Comparison of ENCODE assay signal across 1 cellular context in genomic region chr6:150143521-150144293, GRCh38.
TF ChIP-seq lines count a peak whose summit lies in the region.

No MANE protein-coding gene starts in this region.

TF ChIP-seq in K562, 482 proteins besides CTCF, POLR2A, EP300 and RAD21 (continued from another document and continues in another):
- no peak for TF ChIP-seq ZNF407 (IDR thresholded peaks at IDR 0.05; ENCODE audit: low read depth)
- no peak for TF ChIP-seq HSF4 (CRISPR knock-in tag; IDR thresholded peaks at IDR 0.05; ENCODE audit: borderline replicate concordance)
- TF ChIP-seq ZFP30 (CRISPR knock-in tag; IDR thresholded peaks at IDR 0.05; ENCODE audit: borderline replicate concordance): no peak
- TF ChIP-seq ZFP36 (IDR thresholded peaks at IDR 0.05; ENCODE audit: low read depth, low read length, partially characterized antibody): peak; percentile 3
- no peak for TF ChIP-seq PML (IDR thresholded peaks at IDR 0.05; ENCODE audit: low read length)
- TF ChIP-seq RBFOX2 (IDR thresholded peaks at IDR 0.05; ENCODE audit: low read depth, low read length): peak; percentile 48
- TF ChIP-seq BCLAF1 (IDR thresholded peaks at IDR 0.05; ENCODE audit: borderline replicate concordance in 1 of 2, control insufficient read depth in 1 of 2, low read depth in 2 of 2, low read length in 1 of 2): no peak
- no peak for TF ChIP-seq ERF (CRISPR knock-in tag; IDR thresholded peaks at IDR 0.05)
- TF ChIP-seq NR2C2 (CRISPR knock-in tag; IDR thresholded peaks at IDR 0.05): no peak
- TF ChIP-seq NR2C2 (tag; IDR thresholded peaks at IDR 0.05): no peak
- no peak for TF ChIP-seq ZNF77 (CRISPR knock-in tag; IDR thresholded peaks at IDR 0.05)
- TF ChIP-seq MITF (IDR thresholded peaks at IDR 0.05): no peak
- no peak for TF ChIP-seq ZNF561 (CRISPR knock-in tag; conservative IDR thresholded peaks at IDR 0.05)
- no peak for TF ChIP-seq SLC30A9 (CRISPR knock-in tag; IDR thresholded peaks at IDR 0.05)
- TF ChIP-seq OTX1 (CRISPR knock-in tag; IDR thresholded peaks at IDR 0.05): no peak
- no peak for TF ChIP-seq BRCA1 (IDR thresholded peaks at IDR 0.05)
- 0 out of 2 replicates have a peak, but pooled peaks have one; percentile 7 for TF ChIP-seq BRCA1 (CRISPR knock-in tag; IDR thresholded peaks at IDR 0.05)
- TF ChIP-seq ZNF511 (CRISPR knock-in tag; IDR thresholded peaks at IDR 0.05): peak; percentile 17; the same call in 1 of the 2 replicates
- no peak for TF ChIP-seq YBX1 (IDR thresholded peaks at IDR 0.05)
- TF ChIP-seq NFIX (CRISPR knock-in tag; IDR thresholded peaks at IDR 0.05; ENCODE audit: low read depth): no peak
- TF ChIP-seq TFE3 (CRISPR knock-in tag; IDR thresholded peaks at IDR 0.05): no peak
- no peak for TF ChIP-seq DIDO1 (tag; IDR thresholded peaks at IDR 0.05; ENCODE audit: low read depth)
- TF ChIP-seq TBL1XR1 (IDR thresholded peaks at IDR 0.05; ENCODE audit: low read length in 2 of 2): no peak
- TF ChIP-seq ZFX (CRISPR knock-in tag; IDR thresholded peaks at IDR 0.05): no peak; the same call in 1 of the 2 replicates
- no peak for TF ChIP-seq USF2 (CRISPR knock-in tag; IDR thresholded peaks at IDR 0.05)
- 0 out of 2 replicates have a peak, but pooled peaks have one; percentile 60 for TF ChIP-seq RBM14 (IDR thresholded peaks at IDR 0.05; ENCODE audit: borderline replicate concordance, insufficient read depth, low read depth, low read length)
- no peak for TF ChIP-seq CCNT2 (IDR thresholded peaks at IDR 0.05; ENCODE audit: borderline replicate concordance, extremely low read depth, insufficient read length, low read depth, low read length)
- no peak for TF ChIP-seq RREB1 (CRISPR knock-in tag; IDR thresholded peaks at IDR 0.05)
- TF ChIP-seq MTA2 (IDR thresholded peaks at IDR 0.05; ENCODE audit: low read depth): no peak
- TF ChIP-seq SNRNP70 (optimal IDR thresholded peaks at IDR 0.05; ENCODE audit: low read depth, low read length): no peak
- TF ChIP-seq UBTF (IDR thresholded peaks at IDR 0.05; ENCODE audit: borderline replicate concordance in 1 of 2, low read depth in 2 of 2, low read length in 2 of 2): 0 out of 4 replicates have a peak, but pooled peaks of 1 of the 2 experiments have one; percentile 11
- TF ChIP-seq ARID1B (IDR thresholded peaks at IDR 0.05): no peak
- peak; percentile 8; the same call in 1 of the 2 replicates for TF ChIP-seq SMARCA4 (IDR thresholded peaks at IDR 0.05)
- no peak for TF ChIP-seq KDM2B (CRISPR knock-in tag; IDR thresholded peaks at IDR 0.05)
- no peak for TF ChIP-seq ZNF76 (CRISPR knock-in tag; IDR thresholded peaks at IDR 0.05; ENCODE audit: borderline replicate concordance)
